Comparison of ENCODE assay signal across 7 cellular contexts in the genomic region with DNA sequence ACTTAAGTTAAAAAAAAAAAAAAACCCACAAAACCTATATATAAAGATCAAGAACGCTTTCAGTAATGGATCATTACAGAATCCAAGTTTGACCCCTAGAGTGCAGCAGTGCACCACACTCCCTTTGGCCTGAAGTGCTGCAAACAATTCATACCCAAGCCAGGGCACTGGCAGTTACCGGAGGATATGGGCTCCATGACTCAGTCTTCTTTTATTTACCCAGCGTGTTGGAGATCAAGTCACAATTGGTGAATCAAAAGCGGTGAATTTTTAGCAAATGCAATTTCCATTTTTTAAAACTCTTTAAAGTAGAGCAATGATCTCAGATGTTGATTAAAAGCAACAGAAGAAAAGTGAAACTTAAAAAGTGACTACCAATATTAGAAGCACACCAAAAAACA. TPM values are rescaled to one million over a fixed set of nuclear protein-coding genes. Genes with fewer than 3 reads are reported as not detected.
DNase-seq lines count a peak whose midpoint lies in the region; ATAC-seq and TF ChIP-seq lines count a peak whose summit lies in the region.

No MANE protein-coding gene starts in this region.

- peaks cover 10% of the 10 kb centered on the region; the same call in 1 of the 2 replicates for H4K20me1 ChIP-seq in IMR-90 (ENCODE audit: insufficient read depth, low read length)
- H4K20me1 ChIP-seq in PC-9 (ENCODE audit: insufficient read depth), result peaks cover 6% of the 10 kb centered on the region

- H3K27me3 ChIP-seq in IMR-90 (ENCODE audit: control insufficient read depth, insufficient read depth, low read length), result no peaks in the 10 kb centered on the region
- H3K27me3 ChIP-seq in PC-9 (ENCODE audit: insufficient read depth, low read depth), result no peaks in the 10 kb centered on the region
- no peaks in the 10 kb centered on the region for H3K27me3 ChIP-seq in esophagus muscularis mucosa

- intact Hi-C loops in IMR-90 (cut with micrococcal nuclease), result loop anchor here (1.0 to 2.0 kb wide), 3 partner anchors 47 to 242 kb away; partner anchors contain the start of gene ZNF652
- intact Hi-C loops in PC-9 (cut with micrococcal nuclease; ENCODE audit: unreplicated experiment), result loop anchor here (1.0 to 2.0 kb wide), 4 partner anchors 75 to 242 kb away; no protein-coding TSS in a partner anchor
- intact Hi-C loops in esophagus muscularis mucosa (cut with DNase I), result loop anchor here (1.0 to 5.0 kb wide), 2 partner anchors 47 to 80 kb away; partner anchors contain the start of gene ZNF652

- H3K27ac ChIP-seq in IMR-90 (ENCODE audit: insufficient read depth, low read length), result no peak overlapping the region
- H3K27ac ChIP-seq in PC-9, result peak overlapping the region; percentile 14; the same call in 1 of the 2 replicates
- peak overlapping the region in 1 of 4 donors; percentile 30 for H3K27ac ChIP-seq in esophagus muscularis mucosa (replicated peaks in 1 of 4)

- CTCF ChIA-PET in IMR-90 (lab: Yijun Ruan, JAX), result interaction anchor here (0.6 to 1.3 kb wide), 5 partner anchors 20 to 97 kb away, joined by 3 read pairs; no protein-coding TSS in a partner anchor
- CTCF ChIA-PET in PC-9 (lab: Charles Lee), result interaction anchor here (0.6 to 1.0 kb wide), 8 partner anchors 8 to 437 kb away, joined by 3 to 12 read pairs (median 3); no protein-coding TSS in a partner anchor

- peak; percentile 91 for DNase-seq in IMR-90
- DNase-seq in PC-9, result peak; percentile 72 to 88
- peak; percentile 78 for DNase-seq in activated T-cell treated with anti-CD3 and anti-CD28 coated beads, Interleukin-2, amount 50 U/mL, for 24 hours
- DNase-seq in esophagus muscularis mucosa (ENCODE audit: extremely low spot score), result no peak
- peak; percentile 47 to 90 (median 77) for DNase-seq in naive thymus-derived CD8-positive, alpha-beta T cell
- peak; percentile 56 to 79 for DNase-seq in stimulated activated effector memory CD8-positive, alpha-beta T cell treated with anti-CD3 and anti-CD28 coated beads, Interleukin-12 subunit alpha, Interleukin-12 subunit beta, amount 100 ng/mL, for 72 hours (ENCODE audit: low spot score in 2 of 2)

- peak overlapping the region; percentile 13 for H3K27ac Mint-ChIP-seq in activated T-cell treated with anti-CD3 and anti-CD28 coated beads, Interleukin-2, amount 50 U/mL, for 24 hours
- H3K27ac Mint-ChIP-seq in naive thymus-derived CD8-positive, alpha-beta T cell, result peak overlapping the region in 9 of 10 donors; percentile 4 to 90 (median 83)
- H3K27ac Mint-ChIP-seq in stimulated activated effector memory CD8-positive, alpha-beta T cell treated with anti-CD3 and anti-CD28 coated beads, Interleukin-12 subunit alpha, Interleukin-12 subunit beta, amount 100 ng/mL, for 72 hours, result peak overlapping the region; percentile 69

- H3K4me2 ChIP-seq in IMR-90 (ENCODE audit: low read depth, low read length) (no peak overlapping the region), PC-9 (peak overlapping the region; percentile 49)

- H3K27me3 Mint-ChIP-seq in activated T-cell treated with anti-CD3 and anti-CD28 coated beads, Interleukin-2, amount 50 U/mL, for 24 hours, result no peaks in the 10 kb centered on the region
- H3K27me3 Mint-ChIP-seq in naive thymus-derived CD8-positive, alpha-beta T cell, result no peaks in the 10 kb centered on the region

- no peak overlapping the region for H3K9ac ChIP-seq in IMR-90 (ENCODE audit: low read depth, low read length)

- peak overlapping the region; percentile 52 for H3K4me3 Mint-ChIP-seq in activated T-cell treated with anti-CD3 and anti-CD28 coated beads, Interleukin-2, amount 50 U/mL, for 24 hours
- H3K4me3 Mint-ChIP-seq in naive thymus-derived CD8-positive, alpha-beta T cell, result peak overlapping the region; percentile 45 to 88 (median 74)
- peak overlapping the region; percentile 28 for H3K4me3 Mint-ChIP-seq in stimulated activated effector memory CD8-positive, alpha-beta T cell treated with anti-CD3 and anti-CD28 coated beads, Interleukin-12 subunit alpha, Interleukin-12 subunit beta, amount 100 ng/mL, for 72 hours

- H3K36me3 Mint-ChIP-seq in activated T-cell treated with anti-CD3 and anti-CD28 coated beads, Interleukin-2, amount 50 U/mL, for 24 hours (ENCODE audit: low read depth), result peaks cover 13% of the 10 kb centered on the region
- H3K36me3 Mint-ChIP-seq in naive thymus-derived CD8-positive, alpha-beta T cell, result peaks cover 0 to 24% (median 8%) of the 10 kb centered on the region in 3 donors
- H3K36me3 Mint-ChIP-seq in stimulated activated effector memory CD8-positive, alpha-beta T cell treated with anti-CD3 and anti-CD28 coated beads, Interleukin-12 subunit alpha, Interleukin-12 subunit beta, amount 100 ng/mL, for 72 hours, result no peaks in the 10 kb centered on the region

- H2BK15ac ChIP-seq in IMR-90 (ENCODE audit: low read depth, low read length), result no peak overlapping the region

- H2AK9ac ChIP-seq in IMR-90 (replicated peaks; ENCODE audit: low read depth, low read length, poor library complexity), result no peak overlapping the region

- peaks cover 29% of the 10 kb centered on the region; the same call in 1 of the 2 replicates for H3F3A ChIP-seq in PC-9 (ENCODE audit: insufficient read depth, low read depth)

- H2AK5ac ChIP-seq in IMR-90 (ENCODE audit: low read depth, low read length), result no peak overlapping the region

- no peak overlapping the region for H4K5ac ChIP-seq in IMR-90 (ENCODE audit: low read depth, low read length)

- H3K9me3 ChIP-seq in IMR-90 (ENCODE audit: control insufficient read depth, insufficient read depth, low read length), result no peaks in the 10 kb centered on the region
- H3K9me3 ChIP-seq in PC-9 (ENCODE audit: insufficient read depth, low read depth), result no peaks in the 10 kb centered on the region
- H3K9me3 ChIP-seq in esophagus muscularis mucosa, result no peaks in the 10 kb centered on the region

- H3K4me1 Mint-ChIP-seq in activated T-cell treated with anti-CD3 and anti-CD28 coated beads, Interleukin-2, amount 50 U/mL, for 24 hours (ENCODE audit: low read depth), result peaks cover 31% of the 10 kb centered on the region
- H3K4me1 Mint-ChIP-seq in naive thymus-derived CD8-positive, alpha-beta T cell, result peaks cover 18 to 34% (median 29%) of the 10 kb centered on the region in 4 donors
- peaks cover 31% of the 10 kb centered on the region for H3K4me1 Mint-ChIP-seq in stimulated activated effector memory CD8-positive, alpha-beta T cell treated with anti-CD3 and anti-CD28 coated beads, Interleukin-12 subunit alpha, Interleukin-12 subunit beta, amount 100 ng/mL, for 72 hours

- in situ Hi-C loops in IMR-90 (cut with MboI; ENCODE audit: low sequenced_read_pairs), result loop anchor here (5.0 to 10.0 kb wide), 2 partner anchors 82 to 229 kb away; no protein-coding TSS in a partner anchor

- dilution Hi-C loops in IMR-90 (cut with HindIII; ENCODE audit: low sequenced_read_pairs, unreplicated experiment), result no loop called here

- no peak overlapping the region for H2BK120ac ChIP-seq in IMR-90 (ENCODE audit: low read depth, low read length)

- no peak overlapping the region for H4K91ac ChIP-seq in IMR-90 (ENCODE audit: insufficient read depth, low read depth, low read length)

- H3K9me1 ChIP-seq in IMR-90 (ENCODE audit: insufficient read depth, low read length), result peaks cover 6% of the 10 kb centered on the region; the same call in 1 of the 2 replicates

- H3K79me2 ChIP-seq in PC-9 (ENCODE audit: low read depth), result no peaks in the 10 kb centered on the region

- no TSS peak for BruUV-seq in IMR-90 (replicated peaks; lab: Mats Ljungman, UMichigan)
- BruUV-seq in PC-9 (replicated peaks; lab: Mats Ljungman, UMichigan), result no TSS peak

- no peak overlapping the region for H3K4ac ChIP-seq in IMR-90 (ENCODE audit: low read depth, low read length)

- H3K9me2 ChIP-seq in PC-9 (ENCODE audit: insufficient read depth), result no peaks in the 10 kb centered on the region

- TF ChIP-seq CTCF in GM12874 (IDR thresholded peaks at IDR 0.05; ENCODE audit: insufficient read depth, low read depth, low read length) (peak; percentile 66), IMR-90 (conservative IDR thresholded peaks at IDR 0.05; ENCODE audit: low read depth, low read length) (peak; percentile 97), PC-9 (conservative IDR thresholded peaks at IDR 0.05) (peak; percentile 94), esophagus muscularis mucosa (IDR thresholded peaks at IDR 0.05) (peak; percentile 79 to 84 (median 83))

- no peak overlapping the region for H3K4me3 ChIP-seq in IMR-90 (ENCODE audit: insufficient read depth, low read depth, low read length)
- no peak overlapping the region for H3K4me3 ChIP-seq in PC-9
- H3K4me3 ChIP-seq in esophagus muscularis mucosa, result no peak overlapping the region

- H4K8ac ChIP-seq in IMR-90 (ENCODE audit: low read depth in 2 of 2, low read length in 2 of 2), result no peak overlapping the region

- no peak overlapping the region for H3K23ac ChIP-seq in IMR-90 (ENCODE audit: low read depth, low read length)

- no CpG with 5 or more reads among the region's 4 CpGs for WGBS in IMR-90 (ENCODE audit: extremely low coverage in 2 of 2, insufficient read length in 1 of 2), 2 experiments
- 2% methylated on average over 4 of the region's 4 CpGs for WGBS in esophagus muscularis mucosa

- no peaks in the 10 kb centered on the region for H3K9me3 Mint-ChIP-seq in activated T-cell treated with anti-CD3 and anti-CD28 coated beads, Interleukin-2, amount 50 U/mL, for 24 hours
- no peaks in the 10 kb centered on the region for H3K9me3 Mint-ChIP-seq in naive thymus-derived CD8-positive, alpha-beta T cell
- no peaks in the 10 kb centered on the region for H3K9me3 Mint-ChIP-seq in stimulated activated effector memory CD8-positive, alpha-beta T cell treated with anti-CD3 and anti-CD28 coated beads, Interleukin-12 subunit alpha, Interleukin-12 subunit beta, amount 100 ng/mL, for 72 hours

- H2BK5ac ChIP-seq in IMR-90 (ENCODE audit: low read depth, low read length, poor library complexity, severe bottlenecking), result no peak overlapping the region

- H3K79me1 ChIP-seq in IMR-90 (ENCODE audit: low read depth in 1 of 2, low read length in 2 of 2), result peaks cover 3 to 32% of the 10 kb centered on the region in 2 experiments; a peak in 3 of 4 replicates

- TF ChIP-seq RAD21 in IMR-90 (IDR thresholded peaks at IDR 0.05; ENCODE audit: low read length), result peak; percentile 99

- no peak overlapping the region for H3K14ac ChIP-seq in IMR-90 (replicated peaks; ENCODE audit: low read depth, low read length)

- TF ChIP-seq EP300 in esophagus muscularis mucosa (IDR thresholded peaks at IDR 0.05), result no peak

- H2BK20ac ChIP-seq in IMR-90 (ENCODE audit: low read depth, low read length), result no peak overlapping the region

- TF ChIP-seq POLR2A in IMR-90 (IDR thresholded peaks at IDR 0.05; ENCODE audit: low read depth, low read length) (peak; percentile 60; the same call in 1 of the 2 replicates), esophagus muscularis mucosa (IDR thresholded peaks at IDR 0.05; ENCODE audit: low read depth) (no peak)

- no peak overlapping the region for H3K56ac ChIP-seq in IMR-90 (ENCODE audit: extremely low read depth, insufficient read depth, low read length)

- H3K36me3 ChIP-seq in IMR-90 (ENCODE audit: control insufficient read depth, insufficient read depth, low read length), result peaks cover 15% of the 10 kb centered on the region
- peaks cover 13% of the 10 kb centered on the region; the same call in 1 of the 2 replicates for H3K36me3 ChIP-seq in PC-9 (ENCODE audit: low read depth)
- H3K36me3 ChIP-seq in esophagus muscularis mucosa, result peaks cover 4 to 31% (median 28%) of the 10 kb centered on the region in 4 donors

- H2AFZ ChIP-seq in IMR-90 (replicated peaks; ENCODE audit: low read length, poor library complexity) (no peak overlapping the region), PC-9 (no peak overlapping the region)

- H3K4me1 ChIP-seq in IMR-90 (ENCODE audit: control insufficient read depth, insufficient read depth, low read length) (peaks cover 3% of the 10 kb centered on the region; the same call in 1 of the 2 replicates), PC-9 (replicated peaks; ENCODE audit: insufficient read depth) (peaks cover 8% of the 10 kb centered on the region), esophagus muscularis mucosa (peaks cover 5 to 33% (median 25%) of the 10 kb centered on the region in 4 donors)

- POLR2A ChIA-PET in IMR-90 (lab: Charles Lee; ENCODE audit: unreplicated experiment), result interaction anchor here (0.6 kb wide), 1 partner anchor 25 kb away, joined by 3 read pairs; no protein-coding TSS in a partner anchor
- POLR2A ChIA-PET in PC-9 (lab: Charles Lee; ENCODE audit: unreplicated experiment), result no interaction called here
- POLR2A ChIA-PET in naive thymus-derived CD8-positive, alpha-beta T cell (lab: Charles Lee), result interaction anchor here (0.6 to 2.3 kb wide), 6 partner anchors 28 to 240 kb away, joined by 3 to 8 read pairs (median 5); partner anchors contain the start of gene ZNF652

- peak; percentile 99 for ATAC-seq in IMR-90 (ENCODE audit: low read depth)
- peak; percentile 99 to 100 for ATAC-seq in naive thymus-derived CD8-positive, alpha-beta T cell
- peak; percentile 100 for ATAC-seq in stimulated activated effector memory CD8-positive, alpha-beta T cell treated with anti-CD3 and anti-CD28 coated beads, Interleukin-12 subunit alpha, Interleukin-12 subunit beta, amount 100 ng/mL, for 72 hours

- H3K18ac ChIP-seq in IMR-90 (ENCODE audit: low read depth, low read length), result no peak overlapping the region

RNA-seq across cellular contexts. Expression of gene ZNF652, which starts 46.5 kb away (rescaled TPM):
- total RNA-seq in IMR-90 (2012; rRNA removed) (8.8 and 9.7 TPM in 2 replicates), PC-9 (2021) (44.8 and 49.8 TPM in 2 replicates), esophagus muscularis mucosa (10 to 100 TPM; 59.3 to 100.0 (median 83.0) TPM)
- polyA plus RNA-seq in IMR-90 (2012; rRNA removed), result 3.3 and 3.6 TPM in 2 replicates
- polyA plus RNA-seq in IMR-90 (2012; cell fraction: cytosol; rRNA removed), result 1.1 and 1.9 TPM in 2 replicates
- 4.0 and 17.5 TPM in 2 replicates for polyA plus RNA-seq in IMR-90 (2012; cell fraction: nucleus; rRNA removed; ENCODE audit: low replicate concordance)
- 10 to 100 TPM; 56.5 to 62.2 TPM for total RNA-seq in naive thymus-derived CD8-positive, alpha-beta T cell
- 10 to 100 TPM; 19.9 to 20.8 (median 20.1) TPM for polyA plus RNA-seq in naive thymus-derived CD8-positive, alpha-beta T cell

Comparison
In these comparisons a context has a peak if more than half of its experiments do, and no peak if none do; other contexts are left out.
1. H3K27ac Mint-ChIP-seq: peak in every context shown above with its lines; median percentile 83 in naive thymus-derived CD8-positive, alpha-beta T cell; 69 in stimulated activated effector memory CD8-positive, alpha-beta T cell treated with anti-CD3 and anti-CD28 coated beads, Interleukin-12 subunit alpha, Interleukin-12 subunit beta, amount 100 ng/mL, for 72 hours; 13 in activated T-cell treated with anti-CD3 and anti-CD28 coated beads, Interleukin-2, amount 50 U/mL, for 24 hours.